27 cellular contexts compared by ENCODE assay signal in the genomic region with DNA sequence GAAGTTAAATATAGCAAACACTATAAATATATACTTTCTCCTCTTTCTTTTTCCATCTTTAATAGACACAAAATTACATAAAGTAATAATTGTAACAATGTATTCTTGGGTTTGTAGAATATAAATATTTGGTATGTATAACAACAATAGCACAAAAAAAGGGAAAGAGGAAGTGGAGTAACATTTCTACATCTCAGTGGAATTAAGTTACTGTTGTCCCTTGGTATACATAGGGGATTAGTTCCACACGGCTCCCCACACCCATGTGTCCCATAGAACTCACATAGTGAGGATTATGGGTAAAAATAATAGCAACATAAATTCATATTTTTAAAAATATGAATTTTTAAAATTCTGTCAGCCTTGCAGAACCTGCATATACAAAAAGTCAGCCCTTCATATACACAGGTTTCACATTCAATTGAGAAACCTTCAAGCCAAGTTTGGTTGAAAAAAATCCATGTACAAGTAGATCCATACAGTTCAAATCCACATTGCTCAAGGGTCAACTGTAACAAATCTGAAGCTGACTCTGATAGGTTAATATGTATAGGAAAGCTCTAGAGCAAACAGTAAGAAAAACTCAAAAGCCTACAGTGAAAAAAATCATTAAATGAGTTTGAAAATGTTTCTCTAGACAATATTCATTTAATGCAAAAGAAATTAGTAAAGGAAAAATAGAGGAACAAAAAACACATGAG.
"Had no signal": no experiment of that assay in that cellular context is flagged by ENCODE, and none has a peak within 500 bp of the region (broad histone marks: within the 10 kb centered on the region; RNA-seq: fewer than 3 reads in every experiment).

No MANE protein-coding gene starts in this region.

- H3K27me3 ChIP-seq: gastroesophageal sphincter, ovary, stomach, thyroid gland, upper lobe of left lung, vagina had no signal

- H3K27me3 Mint-ChIP-seq: activated CD4-positive, alpha-beta T cell treated with anti-CD3 and anti-CD28 coated beads, Interleukin-2, amount 10 ng/mL, durations not matched to agents 7 days and 5 days; activated T-helper 17 cell treated with anti-CD3 and anti-CD28 coated beads, Interleukin-2, amount 50 U/mL, for 72 hours; naive B cell; progenitor cell of endocrine pancreas had no signal

- DNase-seq: activated CD4-positive, alpha-beta memory T cell treated with anti-CD3 and anti-CD28 coated beads, Interleukin-2, amount 10 ng/mL, durations not matched to agents 7 days and 5 days; activated CD4-positive, alpha-beta T cell treated with anti-CD3 and anti-CD28 coated beads for 1 hour; activated CD4-positive, alpha-beta T cell treated with anti-CD3 and anti-CD28 coated beads, Interleukin-2, amount 10 ng/mL, durations not matched to agents 7 days and 5 days; activated gamma-delta T cell treated with Interleukin-2 at 50 U/mL for 16 hours; activated naive CD4-positive, alpha-beta T cell treated with anti-CD3 and anti-CD28 coated beads, Interleukin-2, amount 50 U/mL, for 16 hours; activated T-cell treated with anti-CD3 and anti-CD28 coated beads, Interleukin-2, amount 50 U/mL, for 4 hours; amygdala; caudate nucleus; hippocampal formation; left cardiac atrium; left ventricle myocardium superior; naive B cell; ovary; stimulated activated CD4-positive, alpha-beta T cell treated with anti-CD3 and anti-CD28 coated beads, Interleukin-15, amount 100 ng/mL, for 24 hours; stimulated activated CD4-positive, alpha-beta T cell treated with anti-CD3 and anti-CD28 coated beads, Interleukin-2, amount 100 ng/mL, for 24 hours; stimulated activated naive B cell treated with anti-CD40 and anti-IgM and Interleukin-4, amounts not matched to agents 10 μg/mL and 1 μg/mL and 100 μg/mL, for 72 hours; stomach; thyroid gland; upper lobe of left lung had no signal

- H3K9me3 ChIP-seq: gastroesophageal sphincter, ovary, thyroid gland, upper lobe of left lung, vagina had no signal

- H3K4me3 Mint-ChIP-seq: activated CD4-positive, alpha-beta memory T cell treated with anti-CD3 and anti-CD28 coated beads, Interleukin-2, amount 10 ng/mL, durations not matched to agents 7 days and 5 days; activated CD4-positive, alpha-beta T cell treated with anti-CD3 and anti-CD28 coated beads, Interleukin-2, amount 10 ng/mL, durations not matched to agents 7 days and 5 days; activated T-cell treated with anti-CD3 and anti-CD28 coated beads, Interleukin-2, amount 50 U/mL, for 4 hours; activated T-helper 17 cell treated with anti-CD3 and anti-CD28 coated beads, Interleukin-2, amount 50 U/mL, for 72 hours; mesothelial cell of epicardium; naive B cell; nephron progenitor cell; stimulated activated naive B cell treated with anti-CD40 and anti-IgM and Interleukin-4, amounts not matched to agents 10 μg/mL and 1 μg/mL and 100 μg/mL, for 72 hours; WTC11 had no signal

- FAIRE-seq: endothelial cell of umbilical vein had no signal

- H3K4me1 ChIP-seq: gastroesophageal sphincter, stomach, thyroid gland, upper lobe of left lung, vagina had no signal

- H3K27ac ChIP-seq: gastroesophageal sphincter, ovary, stomach, thyroid gland, upper lobe of left lung, vagina had no signal

- H3K36me3 ChIP-seq: gastroesophageal sphincter, ovary, stomach, thyroid gland, upper lobe of left lung, vagina had no signal

- H3K27ac Mint-ChIP-seq: activated CD4-positive, alpha-beta memory T cell treated with anti-CD3 and anti-CD28 coated beads, Interleukin-2, amount 10 ng/mL, durations not matched to agents 7 days and 5 days; activated CD4-positive, alpha-beta T cell treated with anti-CD3 and anti-CD28 coated beads, Interleukin-2, amount 10 ng/mL, durations not matched to agents 7 days and 5 days; activated T-helper 17 cell treated with anti-CD3 and anti-CD28 coated beads, Interleukin-2, amount 50 U/mL, for 72 hours; mesothelial cell of epicardium; nephron progenitor cell; progenitor cell of endocrine pancreas; stimulated activated naive B cell treated with anti-CD40 and anti-IgM and Interleukin-4, amounts not matched to agents 10 μg/mL and 1 μg/mL and 100 μg/mL, for 72 hours; WTC11 had no signal

- ATAC-seq: activated T-cell treated with anti-CD3 and anti-CD28 coated beads, Interleukin-2, amount 50 U/mL, for 4 hours; activated T-helper 17 cell treated with anti-CD3 and anti-CD28 coated beads, Interleukin-2, amount 50 U/mL, for 72 hours; gastroesophageal sphincter; left cardiac atrium; left ventricle myocardium superior; stimulated activated naive B cell treated with anti-CD40 and anti-IgM and Interleukin-4, amounts not matched to agents 10 μg/mL and 1 μg/mL and 100 μg/mL, for 72 hours; WTC11 had no signal

- H3K4me3 ChIP-seq: gastroesophageal sphincter, ovary, stomach, thyroid gland, upper lobe of left lung, vagina had no signal

- H3K4me1 Mint-ChIP-seq: activated CD4-positive, alpha-beta memory T cell treated with anti-CD3 and anti-CD28 coated beads, Interleukin-2, amount 10 ng/mL, durations not matched to agents 7 days and 5 days; activated CD4-positive, alpha-beta T cell treated with anti-CD3 and anti-CD28 coated beads, Interleukin-2, amount 10 ng/mL, durations not matched to agents 7 days and 5 days; activated T-helper 17 cell treated with anti-CD3 and anti-CD28 coated beads, Interleukin-2, amount 50 U/mL, for 72 hours; mesothelial cell of epicardium; WTC11 had no signal

- H3K9me3 Mint-ChIP-seq: activated T-cell treated with anti-CD3 and anti-CD28 coated beads, Interleukin-2, amount 50 U/mL, for 4 hours; activated T-helper 17 cell treated with anti-CD3 and anti-CD28 coated beads, Interleukin-2, amount 50 U/mL, for 72 hours had no signal
